In the genomic region with DNA sequence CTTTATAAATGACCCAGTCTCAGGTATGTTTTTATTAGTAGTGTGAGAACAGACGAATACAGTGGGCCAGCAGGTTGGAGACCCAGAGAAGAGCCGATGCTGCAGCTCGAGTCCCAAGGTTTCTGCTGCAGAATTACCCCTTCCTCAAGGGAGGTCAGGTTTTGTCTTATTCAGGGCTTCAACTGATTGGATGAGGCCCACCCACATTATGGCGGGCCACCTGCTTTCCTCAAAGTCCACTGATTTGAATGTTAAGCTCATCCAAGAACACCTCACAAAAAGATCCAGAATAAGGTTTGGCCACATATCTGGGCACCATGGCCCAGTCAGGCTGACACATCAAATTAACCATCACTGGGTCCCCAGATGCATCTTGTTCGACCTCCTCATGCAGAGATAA, we compare ENCODE assay signal across 9 cellular contexts. TPM values are rescaled to one million over a fixed set of nuclear protein-coding genes. Genes with fewer than 3 reads are reported as not detected.
"Had no signal": no experiment of that assay in that cellular context is flagged by ENCODE, and none has a peak within 500 bp of the region (broad histone marks: within the 10 kb centered on the region; RNA-seq: fewer than 3 reads in every experiment).

No MANE protein-coding gene starts in this region.

- DNase-seq: GDM1, GF-D8 had no signal

- H3K4me3 ChIP-seq: GM12878 had no signal

- ATAC-seq: GM12878 had no signal

- FAIRE-seq: G401.6, GM12878, GM12891, GM12892, GM18507, GM19239 had no signal

RNA-seq across cellular contexts. Expression of gene FBXO6, which starts 50.7 kb away (rescaled TPM):
- total RNA-seq: G401 had no signal
